10 cellular contexts compared by ENCODE assay signal in genomic region chr18:24530630-24531111, GRCh38.
DNase-seq lines count a peak whose midpoint lies in the region; ATAC-seq, FAIRE-seq and TF ChIP-seq lines count a peak whose summit lies in the region.
"Had no signal": no experiment of that assay in that cellular context is flagged by ENCODE, and none has a peak within 500 bp of the region (broad histone marks: within the 10 kb centered on the region; RNA-seq: fewer than 3 reads in every experiment).

No MANE protein-coding gene starts in this region.

- 11 to 13% methylated on average over 6 of the region's 6 CpGs for WGBS in lower leg skin, 2 donors

- no peaks in the 10 kb centered on the region for H3K9me3 Mint-ChIP-seq in activated naive CD8-positive, alpha-beta T cell treated with anti-CD3 and anti-CD28 coated beads for 36 hours

- intact Hi-C loops in lower leg skin (cut with DNase I; ENCODE audit: low total_unique reads) = no loop called here

- TF ChIP-seq POLR2A in lower leg skin (IDR thresholded peaks at IDR 0.05) = no peak
- no peak for TF ChIP-seq POLR2A in GM18505 (IDR thresholded peaks at IDR 0.05; ENCODE audit: borderline replicate concordance, extremely low read depth, insufficient read depth, insufficient read length)

- H3K4me3 ChIP-seq in lower leg skin (ENCODE audit: low read depth, poor library complexity, severe bottlenecking) = no peak overlapping the region

- peaks cover 3% of the 10 kb centered on the region for H3K4me1 Mint-ChIP-seq in activated naive CD8-positive, alpha-beta T cell treated with anti-CD3 and anti-CD28 coated beads for 36 hours

- peaks cover 27% of the 10 kb centered on the region for H3K27me3 Mint-ChIP-seq in activated naive CD8-positive, alpha-beta T cell treated with anti-CD3 and anti-CD28 coated beads for 36 hours

- H3K36me3 Mint-ChIP-seq in activated naive CD8-positive, alpha-beta T cell treated with anti-CD3 and anti-CD28 coated beads for 36 hours = no peaks in the 10 kb centered on the region

- H3K27ac Mint-ChIP-seq in activated naive CD8-positive, alpha-beta T cell treated with anti-CD3 and anti-CD28 coated beads for 36 hours = no peak overlapping the region

- ATAC-seq in GM18505 (IDR thresholded peaks at IDR 0.05; ENCODE audit: unreplicated experiment) = no peak

- H3K4me3 Mint-ChIP-seq in activated naive CD8-positive, alpha-beta T cell treated with anti-CD3 and anti-CD28 coated beads for 36 hours = no peak overlapping the region

- no peak for TF ChIP-seq CTCF in lower leg skin (IDR thresholded peaks at IDR 0.05)

- no peak for FAIRE-seq in HTR-8/SVneo (lab: Jason Lieb, UNC)

- DNase-seq in Ammon's horn (ENCODE audit: low spot score) (peak; percentile 80), HTR-8/SVneo (ENCODE audit: insufficient read length, low spot score) (peak; percentile 19), kidney tubule cell (ENCODE audit: low spot score) (peak; percentile 75), RPMI8226 (no peak), lower leg skin (ENCODE audit: low spot score in 2 of 2) (no peak), NCI-H446 treated with DMSO at 0.1 percent for 48 hours (lab: John Stamatoyannopoulos, UW) (no peak)
- DNase-seq in activated naive CD8-positive, alpha-beta T cell treated with anti-CD3 and anti-CD28 coated beads for 36 hours = peak; percentile 7
- DNase-seq: activated gamma-delta T cell treated with Interleukin-2 at 50 U/mL for 16 hours, mesendoderm had no signal

Comparison
In these comparisons a context has a peak if more than half of its experiments do, and no peak if none do; other contexts are left out.
1. DNase-seq: peak in Ammon's horn (single experiment), HTR-8/SVneo (single experiment), activated naive CD8-positive, alpha-beta T cell treated with anti-CD3 and anti-CD28 coated beads for 36 hours (single experiment) and kidney tubule cell (single experiment); none in RPMI8226 (single experiment), lower leg skin (0 of 2) and NCI-H446 treated with DMSO at 0.1 percent for 48 hours (single experiment).